Comparison of ENCODE assay signal across 1 cellular context in the genomic region with DNA sequence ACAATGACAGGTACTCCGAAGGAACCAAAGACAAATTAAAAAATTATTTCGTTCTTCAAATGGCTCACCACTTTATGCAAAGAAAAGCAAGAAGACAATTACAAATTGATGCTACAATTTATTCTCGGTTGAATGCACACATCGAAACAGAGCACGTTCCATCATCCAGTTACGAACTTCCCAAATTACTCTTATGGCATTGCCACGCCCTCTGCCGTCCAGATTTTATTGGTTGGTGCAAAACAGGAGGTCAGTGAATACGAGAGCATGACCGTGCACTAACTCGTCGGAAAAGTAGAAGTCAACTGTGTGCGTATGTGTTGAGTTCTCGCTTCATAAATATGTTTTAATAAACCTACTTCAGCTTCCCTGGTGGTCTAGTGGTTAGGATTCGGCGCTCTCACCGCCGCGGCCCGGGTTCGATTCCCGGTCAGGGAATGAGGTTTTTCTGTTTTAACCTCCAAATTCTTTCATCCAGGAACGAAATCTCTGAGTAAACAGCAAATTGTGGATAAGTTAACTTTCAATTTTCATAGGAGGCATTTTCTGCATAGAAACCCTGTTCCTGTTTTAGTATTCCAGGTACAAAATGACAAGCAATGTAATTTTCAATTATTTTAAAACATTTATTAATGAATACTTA.
TF ChIP-seq lines count a peak whose summit lies in the region.

No MANE protein-coding gene starts in this region.

TF ChIP-seq in HCT116, 20 proteins besides CTCF, POLR2A, EP300 and RAD21 (continued from another document):
- TF ChIP-seq ZNF274 (IDR thresholded peaks at IDR 0.05; ENCODE audit: low read depth, low read length) (no peak), JUND (IDR thresholded peaks at IDR 0.05) (no peak), TCF7L2 (IDR thresholded peaks at IDR 0.05; ENCODE audit: borderline replicate concordance, extremely low read depth, insufficient read depth, insufficient read length) (no peak), FOSL1 (IDR thresholded peaks at IDR 0.05; ENCODE audit: low read depth) (no peak)
- TF ChIP-seq, protein P1, sequence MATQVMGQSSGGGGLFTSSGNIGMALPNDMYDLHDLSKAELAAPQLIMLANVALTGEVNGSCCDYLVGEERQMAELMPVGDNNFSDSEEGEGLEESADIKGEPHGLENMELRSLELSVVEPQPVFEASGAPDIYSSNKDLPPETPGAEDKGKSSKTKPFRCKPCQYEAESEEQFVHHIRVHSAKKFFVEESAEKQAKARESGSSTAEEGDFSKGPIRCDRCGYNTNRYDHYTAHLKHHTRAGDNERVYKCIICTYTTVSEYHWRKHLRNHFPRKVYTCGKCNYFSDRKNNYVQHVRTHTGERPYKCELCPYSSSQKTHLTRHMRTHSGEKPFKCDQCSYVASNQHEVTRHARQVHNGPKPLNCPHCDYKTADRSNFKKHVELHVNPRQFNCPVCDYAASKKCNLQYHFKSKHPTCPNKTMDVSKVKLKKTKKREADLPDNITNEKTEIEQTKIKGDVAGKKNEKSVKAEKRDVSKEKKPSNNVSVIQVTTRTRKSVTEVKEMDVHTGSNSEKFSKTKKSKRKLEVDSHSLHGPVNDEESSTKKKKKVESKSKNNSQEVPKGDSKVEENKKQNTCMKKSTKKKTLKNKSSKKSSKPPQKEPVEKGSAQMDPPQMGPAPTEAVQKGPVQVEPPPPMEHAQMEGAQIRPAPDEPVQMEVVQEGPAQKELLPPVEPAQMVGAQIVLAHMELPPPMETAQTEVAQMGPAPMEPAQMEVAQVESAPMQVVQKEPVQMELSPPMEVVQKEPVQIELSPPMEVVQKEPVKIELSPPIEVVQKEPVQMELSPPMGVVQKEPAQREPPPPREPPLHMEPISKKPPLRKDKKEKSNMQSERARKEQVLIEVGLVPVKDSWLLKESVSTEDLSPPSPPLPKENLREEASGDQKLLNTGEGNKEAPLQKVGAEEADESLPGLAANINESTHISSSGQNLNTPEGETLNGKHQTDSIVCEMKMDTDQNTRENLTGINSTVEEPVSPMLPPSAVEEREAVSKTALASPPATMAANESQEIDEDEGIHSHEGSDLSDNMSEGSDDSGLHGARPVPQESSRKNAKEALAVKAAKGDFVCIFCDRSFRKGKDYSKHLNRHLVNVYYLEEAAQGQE (IDR thresholded peaks at IDR 0.05; ENCODE audit: low read depth): no peak
TF ChIP-seq in HCT116: peak in this region for 5.
